11 cellular contexts compared by ENCODE assay signal in the genomic region with DNA sequence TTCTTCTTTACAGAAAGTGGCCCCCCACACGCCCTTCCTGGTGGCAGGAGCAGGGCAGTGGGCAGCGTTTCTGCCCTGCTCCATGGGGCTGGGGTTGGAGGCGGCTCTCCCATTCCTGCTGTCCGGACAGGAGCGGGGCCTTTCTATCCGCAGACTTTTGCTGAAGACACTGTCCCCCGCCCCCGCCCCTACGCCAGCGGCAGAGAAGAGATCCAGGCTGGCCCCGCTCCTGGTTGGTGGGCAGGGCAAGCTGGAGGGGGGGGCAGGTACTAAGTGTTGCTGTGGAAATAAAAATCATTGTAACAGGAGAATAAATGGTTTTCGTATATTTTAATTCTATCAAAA.
DNase-seq lines count a peak whose midpoint lies in the region; ATAC-seq, FAIRE-seq and TF ChIP-seq lines count a peak whose summit lies in the region.
"Had no signal": no experiment of that assay in that cellular context is flagged by ENCODE, and none has a peak within 500 bp of the region (broad histone marks: within the 10 kb centered on the region; RNA-seq: fewer than 3 reads in every experiment).

No MANE protein-coding gene starts in this region.

- CTCF ChIA-PET in activated CD4-positive, alpha-beta memory T cell treated with anti-CD3 and anti-CD28 coated beads for 36 hours (lab: Charles Lee), result no interaction called here

- H3K27ac Mint-ChIP-seq in CD14-positive monocyte (peak overlapping the region in 3 of 7 donors; percentile 31 to 70 (median 55)), osteocyte (ENCODE audit: unreplicated experiment) (no peak overlapping the region)
- H3K27ac Mint-ChIP-seq in activated CD4-positive, alpha-beta memory T cell treated with anti-CD3 and anti-CD28 coated beads for 36 hours, result no peak overlapping the region

- H3K4me1 ChIP-seq in left ventricle myocardium inferior, result peaks cover 35% of the 10 kb centered on the region

- no peak for DNase-seq in CD14-positive monocyte (ENCODE audit: low spot score)
- DNase-seq in activated CD4-positive, alpha-beta memory T cell treated with anti-CD3 and anti-CD28 coated beads for 36 hours, result no peak
- DNase-seq in left ventricle myocardium inferior, result peak; percentile 38
- no peak for DNase-seq in osteocyte (ENCODE audit: extremely low spot score, unreplicated experiment)
- no peak for DNase-seq in H4 (ENCODE audit: low spot score)
- no peak for DNase-seq in HTR-8/SVneo (ENCODE audit: insufficient read length, low spot score)
- no peak for DNase-seq in activated CD8-positive, alpha-beta memory T cell treated with anti-CD3 and anti-CD28 coated beads, Interleukin-2, amount 50 U/mL, for 4 hours
- DNase-seq: activated CD4-positive, alpha-beta T cell treated with anti-CD3 and anti-CD28 coated beads, Interleukin-2, amount 50 U/mL, for 4 hours had no signal

- ATAC-seq in HG03095 (IDR thresholded peaks at IDR 0.05; ENCODE audit: unreplicated experiment), result no peak
- ATAC-seq: K562 had no signal

- TF ChIP-seq CTCF in CD14-positive monocyte (IDR thresholded peaks at IDR 0.05) (no peak), left ventricle myocardium inferior (IDR thresholded peaks at IDR 0.05; ENCODE audit: borderline replicate concordance) (no peak), osteocyte (IDR thresholded peaks at IDR 0.05) (no peak)

- POLR2A ChIA-PET in activated CD4-positive, alpha-beta memory T cell treated with anti-CD3 and anti-CD28 coated beads for 36 hours (lab: Charles Lee), result no interaction called here

- H3K4me1 Mint-ChIP-seq in CD14-positive monocyte, result peaks cover 8% of the 10 kb centered on the region
- peaks cover 6% of the 10 kb centered on the region for H3K4me1 Mint-ChIP-seq in activated CD4-positive, alpha-beta memory T cell treated with anti-CD3 and anti-CD28 coated beads for 36 hours (ENCODE audit: low read depth)
- H3K4me1 Mint-ChIP-seq in osteocyte (ENCODE audit: unreplicated experiment), result no peaks in the 10 kb centered on the region

- peak overlapping the region; percentile 74 for H3K4me3 ChIP-seq in left ventricle myocardium inferior
- H3K4me3 ChIP-seq: K562 had no signal

- no peaks in the 10 kb centered on the region for H3K36me3 ChIP-seq in left ventricle myocardium inferior

- peaks cover 6% of the 10 kb centered on the region for H3K9me3 ChIP-seq in left ventricle myocardium inferior (replicated peaks)

- H3K27ac ChIP-seq in left ventricle myocardium inferior (replicated peaks), result peak overlapping the region; percentile 87
- H3K27ac ChIP-seq: C4-2B had no signal

- H3K4me3 Mint-ChIP-seq in CD14-positive monocyte, result peak overlapping the region; percentile 87 to 93
- peak overlapping the region; percentile 63 for H3K4me3 Mint-ChIP-seq in activated CD4-positive, alpha-beta memory T cell treated with anti-CD3 and anti-CD28 coated beads for 36 hours
- H3K4me3 Mint-ChIP-seq in osteocyte (ENCODE audit: unreplicated experiment), result peak overlapping the region; percentile 39

- intact Hi-C loops in CD14-positive monocyte (cut with micrococcal nuclease) (no loop called here), left ventricle myocardium inferior (cut with micrococcal nuclease) (no loop called here)
- intact Hi-C loops in activated CD4-positive, alpha-beta memory T cell treated with anti-CD3 and anti-CD28 coated beads for 36 hours (cut with micrococcal nuclease), result no loop called here

- H3K27me3 ChIP-seq in left ventricle myocardium inferior (ENCODE audit: low read depth), result peaks cover 18% of the 10 kb centered on the region

- H3K36me3 Mint-ChIP-seq in CD14-positive monocyte, result peaks cover 2 to 3% of the 10 kb centered on the region in 2 donors
- H3K36me3 Mint-ChIP-seq in activated CD4-positive, alpha-beta memory T cell treated with anti-CD3 and anti-CD28 coated beads for 36 hours, result no peaks in the 10 kb centered on the region
- no peaks in the 10 kb centered on the region for H3K36me3 Mint-ChIP-seq in osteocyte (ENCODE audit: unreplicated experiment)

- peaks cover 2 to 84% (median 12%) of the 10 kb centered on the region in 7 donors for H3K9me3 Mint-ChIP-seq in CD14-positive monocyte
- H3K9me3 Mint-ChIP-seq in activated CD4-positive, alpha-beta memory T cell treated with anti-CD3 and anti-CD28 coated beads for 36 hours, result no peaks in the 10 kb centered on the region
- peaks cover 33% of the 10 kb centered on the region for H3K9me3 Mint-ChIP-seq in osteocyte (ENCODE audit: unreplicated experiment)

- no peak for FAIRE-seq in HTR-8/SVneo (lab: Jason Lieb, UNC)
- FAIRE-seq: K562 had no signal

- peaks cover 24 to 37% (median 28%) of the 10 kb centered on the region in 3 donors for H3K27me3 Mint-ChIP-seq in CD14-positive monocyte (ENCODE audit: low read depth in 3 of 3)
- H3K27me3 Mint-ChIP-seq in activated CD4-positive, alpha-beta memory T cell treated with anti-CD3 and anti-CD28 coated beads for 36 hours, result peaks cover 8% of the 10 kb centered on the region
- H3K27me3 Mint-ChIP-seq in osteocyte (ENCODE audit: unreplicated experiment), result no peaks in the 10 kb centered on the region

Comparison
In these comparisons a context has a peak if more than half of its experiments do, and no peak if none do; other contexts are left out.
1. H3K4me3 Mint-ChIP-seq: peak in every context shown above with its lines; median percentile 90 in CD14-positive monocyte; 63 in activated CD4-positive, alpha-beta memory T cell treated with anti-CD3 and anti-CD28 coated beads for 36 hours; 39 in osteocyte.